ENCODE assay signal across 8 cellular contexts in the genomic region with DNA sequence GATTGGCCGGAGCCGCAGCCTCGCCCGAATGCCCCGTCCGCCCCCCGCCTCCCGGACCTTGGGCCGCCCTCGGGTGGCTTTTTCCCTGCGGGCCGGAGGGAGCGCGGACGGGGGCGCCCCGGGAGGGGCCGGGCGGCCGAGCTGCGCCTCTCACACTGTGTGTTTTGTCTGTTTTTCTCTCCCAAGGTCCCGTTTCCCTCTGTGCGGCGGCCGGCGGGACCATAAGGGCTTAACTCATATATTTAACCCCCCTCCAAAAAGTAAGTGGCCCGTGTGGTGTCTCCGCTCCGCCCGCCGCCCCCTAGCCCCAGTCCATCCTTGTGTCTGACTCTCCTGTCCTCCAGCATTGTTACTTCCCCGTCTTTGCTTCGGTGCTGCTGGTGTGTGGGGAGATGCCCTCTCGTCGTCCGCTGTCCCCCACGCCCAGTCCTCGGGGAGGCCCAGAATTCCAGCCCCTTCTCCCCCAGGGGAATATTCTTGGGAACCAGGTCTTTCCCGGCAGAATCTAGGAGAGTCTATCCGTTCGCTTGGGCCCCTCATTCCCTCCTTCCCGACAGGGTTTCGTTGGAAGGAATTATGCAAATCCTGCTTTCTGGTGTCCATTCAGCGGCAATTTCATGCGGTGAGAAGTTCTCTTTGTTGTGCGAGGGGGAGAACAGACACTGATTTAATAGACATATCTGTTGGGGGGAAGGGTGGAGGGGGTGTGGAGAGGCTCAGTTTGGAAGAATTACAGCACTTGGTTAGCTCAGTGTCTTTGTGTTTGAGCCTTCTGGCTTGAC. TPM values are rescaled to one million over a fixed set of nuclear protein-coding genes. Genes with fewer than 3 reads are reported as not detected.
DNase-seq lines count a peak whose midpoint lies in the region; ATAC-seq, FAIRE-seq and TF ChIP-seq lines count a peak whose summit lies in the region.

No MANE protein-coding gene starts in this region.

- peak in 1 of 2 donors; percentile 2 for ATAC-seq in activated naive CD4-positive, alpha-beta T cell treated with anti-CD3 and anti-CD28 coated beads, Interleukin-2, amount 50 U/mL, for 72 hours

- H3K36me3 ChIP-seq in cardiac muscle cell (no peaks in the 10 kb centered on the region), parathyroid adenoma (ENCODE audit: control insufficient read depth, insufficient read depth, low read length) (no peaks in the 10 kb centered on the region)

- H3K27ac ChIP-seq in cardiac muscle cell (peak overlapping the region; percentile 95), parathyroid adenoma (peak overlapping the region; percentile 67)

- H3K9me3 ChIP-seq in cardiac muscle cell (ENCODE audit: low read depth), result no peaks in the 10 kb centered on the region
- no peaks in the 10 kb centered on the region for H3K9me3 ChIP-seq in parathyroid adenoma (ENCODE audit: control insufficient read depth, low read length)

- H3K9me3 Mint-ChIP-seq in activated naive CD4-positive, alpha-beta T cell treated with anti-CD3 and anti-CD28 coated beads, Interleukin-2, amount 50 U/mL, for 72 hours, result no peaks in the 10 kb centered on the region

- peak; percentile 67 for FAIRE-seq in H54 (lab: Jason Lieb, UNC)

- peak overlapping the region; percentile 88 for H3K4me2 ChIP-seq in parathyroid adenoma (ENCODE audit: low read length)

- peak overlapping the region; percentile 89 to 91 for H3K27ac Mint-ChIP-seq in activated naive CD4-positive, alpha-beta T cell treated with anti-CD3 and anti-CD28 coated beads, Interleukin-2, amount 50 U/mL, for 72 hours

- H3K27me3 ChIP-seq in cardiac muscle cell, result no peaks in the 10 kb centered on the region
- no peaks in the 10 kb centered on the region for H3K27me3 ChIP-seq in parathyroid adenoma (ENCODE audit: control insufficient read depth, insufficient read depth, low read length)

- DNase-seq in ELF-1 (ENCODE audit: low read depth, low spot score) (peak; percentile 71), H54 (ENCODE audit: insufficient read length, low spot score) (peak; percentile 50), NCI-H146 treated with DMSO at 0.1 percent for 48 hours (lab: John Stamatoyannopoulos, UW; ENCODE audit: unreplicated experiment) (peak; percentile 42), cardiac muscle cell (ENCODE audit: low read depth in 1 of 2, low spot score in 1 of 2) (peak; percentile 47 to 53), OCI-M2 (lab: John Stamatoyannopoulos, UW; ENCODE audit: unreplicated experiment) (no peak), cerebellar nuclear complex (lab: John Stamatoyannopoulos, UW) (no peak)
- DNase-seq in activated naive CD4-positive, alpha-beta T cell treated with anti-CD3 and anti-CD28 coated beads, Interleukin-2, amount 50 U/mL, for 72 hours (ENCODE audit: low spot score in 2 of 2), result peak in 1 of 2 donors; percentile 12

- no peak for TF ChIP-seq CTCF in cardiac muscle cell (IDR thresholded peaks at IDR 0.05; ENCODE audit: low read depth, low read length)
- TF ChIP-seq CTCF in parathyroid adenoma (IDR thresholded peaks at IDR 0.05), result no peak

- peaks cover 21% of the 10 kb centered on the region for H3K4me1 ChIP-seq in cardiac muscle cell (ENCODE audit: low read depth)
- peaks cover 13% of the 10 kb centered on the region for H3K4me1 ChIP-seq in parathyroid adenoma

- peak overlapping the region; percentile 16 for H3K9ac ChIP-seq in parathyroid adenoma

- H3K36me3 Mint-ChIP-seq in activated naive CD4-positive, alpha-beta T cell treated with anti-CD3 and anti-CD28 coated beads, Interleukin-2, amount 50 U/mL, for 72 hours, result peaks cover 6 to 16% of the 10 kb centered on the region in 2 donors

- H3K4me3 ChIP-seq in cardiac muscle cell, result peak overlapping the region; percentile 85
- H3K4me3 ChIP-seq in parathyroid adenoma (ENCODE audit: low read depth, low read length), result peak overlapping the region; percentile 82

- H2AFZ ChIP-seq in parathyroid adenoma, result peak overlapping the region; percentile 78

- H3K79me2 ChIP-seq in parathyroid adenoma, result peaks cover 28% of the 10 kb centered on the region

- TF ChIP-seq POLR2A in H54 (IDR thresholded peaks at IDR 0.05; ENCODE audit: low read depth, low read length), result no peak

RNA-seq across cellular contexts. Expression of a gene that starts 1.3 kb away (rescaled TPM):
- 10 to 100 TPM; 27.1 to 30.0 TPM for total RNA-seq in activated naive CD4-positive, alpha-beta T cell treated with anti-CD3 and anti-CD28 coated beads, Interleukin-2, amount 50 U/mL, for 72 hours
- total RNA-seq in cardiac muscle cell, result 9.9 and 22.2 TPM in 2 replicates
- polyA plus RNA-seq in cardiac muscle cell, result 13.7 and 21.7 TPM in 2 replicates

Comparison
In these comparisons a context has a peak if more than half of its experiments do, and no peak if none do; other contexts are left out.
1. DNase-seq: peak in ELF-1 (single experiment), H54 (single experiment), NCI-H146 treated with DMSO at 0.1 percent for 48 hours (single experiment) and cardiac muscle cell (2 of 2); none in OCI-M2 (single experiment) and cerebellar nuclear complex (0 of 2).